Comparison of ENCODE assay signal across 23 cellular contexts in genomic region chr5:8136271-8136670, GRCh38.
"Had no signal": no experiment of that assay in that cellular context is flagged by ENCODE, and none has a peak within 500 bp of the region (broad histone marks: within the 10 kb centered on the region; RNA-seq: fewer than 3 reads in every experiment).

No MANE protein-coding gene starts in this region.

- H3K27ac ChIP-seq: left ventricle myocardium inferior, parathyroid adenoma, psoas muscle, right atrium auricular region, right lobe of liver, tibial nerve, uterus had no signal

- H3K4me1 ChIP-seq: left ventricle myocardium inferior, parathyroid adenoma, psoas muscle, right atrium auricular region, right lobe of liver, tibial nerve, uterus had no signal

- H3K27me3 ChIP-seq: right atrium auricular region, right lobe of liver, tibial nerve, uterus had no signal

- H3K36me3 ChIP-seq: left ventricle myocardium inferior, right atrium auricular region, right lobe of liver, tibial nerve, uterus had no signal

- H3K4me3 ChIP-seq: left ventricle myocardium inferior, mucosa of descending colon, psoas muscle, right atrium auricular region, right lobe of liver, smooth muscle cell, tibial nerve, uterus had no signal

- H3K9me3 ChIP-seq: left ventricle myocardium inferior, mucosa of descending colon, psoas muscle, right atrium auricular region, right lobe of liver, tibial nerve, uterus had no signal

- H3K9ac ChIP-seq: parathyroid adenoma had no signal

- DNase-seq: hypothalamus; immature natural killer cell; kidney; left ventricle myocardium inferior; midbrain; naive thymus-derived CD8-positive, alpha-beta T cell; nucleus accumbens; psoas muscle; right lobe of liver; stimulated activated CD4-positive, alpha-beta T cell treated with anti-CD3 and anti-CD28 coated beads, Interleukin-1b, Interleukin-23, amount 100 ng/mL, for 48 hours; stimulated activated CD4-positive, alpha-beta T cell treated with anti-CD3 and anti-CD28 coated beads, Interleukin-2, amount 100 ng/mL, for 48 hours; stimulated activated CD4-positive, alpha-beta T cell treated with anti-CD3 and anti-CD28 coated beads, Interleukin-4, amount 100 ng/mL, for 4 hours; stimulated activated CD8-positive, alpha-beta memory T cell treated with anti-CD3 and anti-CD28 coated beads, Interleukin-4, amount 100 ng/mL, for 48 hours; stimulated activated naive CD4-positive, alpha-beta T cell treated with Interleukin-2 at 50 U/mL for 16 hours; stimulated activated naive CD8-positive, alpha-beta T cell treated with anti-CD3 and anti-CD28 coated beads, Interleukin-15, amount 100 ng/mL, for 72 hours; substantia nigra; uterus had no signal

- ATAC-seq: naive thymus-derived CD8-positive, alpha-beta T cell; psoas muscle; right lobe of liver; stimulated activated memory B cell treated with anti-CD40 and anti-IgM and Interleukin-4, amounts not matched to agents 10 μg/mL and 1 μg/mL and 100 μg/mL, for 72 hours; stimulated activated naive CD8-positive, alpha-beta T cell treated with anti-CD3 and anti-CD28 coated beads, Interleukin-15, amount 100 ng/mL, for 72 hours had no signal
